In genomic region chr6:122788663-122789062, GRCh38 we compare ENCODE assay signal across 8 cellular contexts. TPM values are rescaled to one million over a fixed set of nuclear protein-coding genes. Genes with fewer than 3 reads are reported as not detected.
DNase-seq lines count a peak whose midpoint lies in the region; ATAC-seq and TF ChIP-seq lines count a peak whose summit lies in the region.

No MANE protein-coding gene starts in this region.

- no peak overlapping the region for H3K9ac ChIP-seq in mammary epithelial cell (ENCODE audit: insufficient read depth, low read length)

- H3K4me1 ChIP-seq in heart left ventricle (peaks cover 0 to 33% (median 15%) of the 10 kb centered on the region in 12 donors), mammary epithelial cell (ENCODE audit: insufficient read depth, low read length) (peaks cover 19% of the 10 kb centered on the region), uterus (no peaks in the 10 kb centered on the region)

- H3K27ac ChIP-seq in heart left ventricle (peak overlapping the region; percentile 76 to 97 (median 93)), mammary epithelial cell (ENCODE audit: insufficient read depth, low read depth, low read length) (no peak overlapping the region), uterus (peak overlapping the region; percentile 94 to 98)

- H3K4me3 ChIP-seq in heart left ventricle = peak overlapping the region; percentile 66 to 91 (median 79)
- H3K4me3 ChIP-seq in mammary epithelial cell (replicated peaks in 1 of 3; ENCODE audit: insufficient read depth in 1 of 3, low read depth in 2 of 3, low read length in 3 of 3) = peak overlapping the region; percentile 61 to 71 (median 68)
- peak overlapping the region; percentile 60 to 73 for H3K4me3 ChIP-seq in uterus

- dilution Hi-C loops in mammary epithelial cell (cut with HindIII; ENCODE audit: low sequenced_read_pairs) = no loop called here

- CTCF ChIA-PET in mammary epithelial cell (lab: Charles Lee; ENCODE audit: low non-redundant PET) = no interaction called here

- in situ Hi-C loops in mammary epithelial cell (cut with MboI; ENCODE audit: low sequenced_read_pairs in 2 of 2) = no loop called here

- no peak for TF ChIP-seq POLR2A in heart left ventricle (IDR thresholded peaks at IDR 0.05)
- TF ChIP-seq POLR2A in uterus (IDR thresholded peaks at IDR 0.05) = no peak

- BruUV-seq in mammary epithelial cell (replicated peaks; lab: Mats Ljungman, UMichigan) = no TSS peak

- WGBS in heart left ventricle, 4 donors = 32 to 40% (median 37%) methylated on average over 5 of the region's 5 CpGs
- 58% methylated on average over 5 of the region's 5 CpGs for WGBS in mammary epithelial cell (ENCODE audit: low coverage, missing lambda C conversion rate)

- H4K20me1 ChIP-seq in mammary epithelial cell (ENCODE audit: insufficient read depth, low read length) = no peaks in the 10 kb centered on the region

- DNase-seq in heart left ventricle = no peak
- no peak for DNase-seq in Right ventricle myocardium inferior (ENCODE audit: missing footprints)
- no peak for DNase-seq in mammary epithelial cell
- DNase-seq in midbrain (lab: John Stamatoyannopoulos, UW) = peak; percentile 26
- DNase-seq in uterus = no peak
- no peak for DNase-seq in effector CD4-positive, alpha-beta T cell
- no peak for DNase-seq in HuH-7 (ENCODE audit: low spot score)

- H3K27me3 ChIP-seq in heart left ventricle (no peaks in the 10 kb centered on the region), mammary epithelial cell (ENCODE audit: insufficient read depth, low read length) (no peaks in the 10 kb centered on the region), uterus (no peaks in the 10 kb centered on the region)

- intact Hi-C loops in heart left ventricle (cut with DNase I) (no loop called here), Right ventricle myocardium inferior (cut with DNase I) (no loop called here), mammary epithelial cell (cut with micrococcal nuclease) (loop anchor here (1.0 to 5.0 kb wide), 4 partner anchors 44 to 178 kb away; partner anchors contain the start of gene PKIB), uterus (cut with DNase I; ENCODE audit: low total_unique reads) (no loop called here)

- peak overlapping the region; percentile 89 for H2AFZ ChIP-seq in mammary epithelial cell (ENCODE audit: low read depth, low read length)

- TF ChIP-seq CTCF in heart left ventricle (IDR thresholded peaks at IDR 0.05) (no peak), mammary epithelial cell (conservative IDR thresholded peaks at IDR 0.05 in 1 of 2, IDR thresholded peaks at IDR 0.05 in 1 of 2; ENCODE audit: extremely low read depth in 1 of 2, insufficient read depth in 1 of 2, low read depth in 1 of 2, low read length in 2 of 2) (no peak), uterus (IDR thresholded peaks at IDR 0.05) (no peak)

- H3K36me3 ChIP-seq in heart left ventricle (no peaks in the 10 kb centered on the region), mammary epithelial cell (ENCODE audit: insufficient read depth, low read length) (no peaks in the 10 kb centered on the region), uterus (no peaks in the 10 kb centered on the region)

- ATAC-seq in heart left ventricle = no peak
- ATAC-seq in Right ventricle myocardium inferior = no peak
- no peak for ATAC-seq in HG03159 (IDR thresholded peaks at IDR 0.05; ENCODE audit: unreplicated experiment)

- H3K4me2 ChIP-seq in mammary epithelial cell (ENCODE audit: insufficient read depth, low read depth, low read length) = peak overlapping the region; percentile 74

- peaks cover 2% of the 10 kb centered on the region for H3K79me2 ChIP-seq in mammary epithelial cell (ENCODE audit: insufficient read depth, low read length)

- H3K9me3 ChIP-seq in heart left ventricle (no peaks in the 10 kb centered on the region), mammary epithelial cell (replicated peaks; ENCODE audit: insufficient read depth, low read length) (no peaks in the 10 kb centered on the region), uterus (no peaks in the 10 kb centered on the region)

RNA-seq across cellular contexts. Expression of gene SMPDL3A, which starts 0.4 kb away (rescaled TPM):
- total RNA-seq in heart left ventricle (10 to 100 TPM in 1 of 9 donors, 1 to 10 TPM in 8; 3.5 to 10.4 (median 4.6) TPM), Right ventricle myocardium inferior (4.5 TPM), mammary epithelial cell (1 to 10 TPM; 4.5 to 7.3 TPM), uterus (10 to 100 TPM in 2 of 4 donors, 1 to 10 TPM in 2; 4.1 to 18.7 (median 13.3) TPM)
- polyA plus RNA-seq in heart left ventricle (1 to 10 TPM; 4.1 to 8.1 TPM), mammary epithelial cell (4.8 TPM)
- 0.78 TPM for polyA minus RNA-seq in mammary epithelial cell

RNA-seq across cellular contexts. Expression of gene FABP7, which starts 9.1 kb away (rescaled TPM):
- total RNA-seq in heart left ventricle (under 1 TPM in 1 of 9 donors, not detected in 8; 0.61 TPM), Right ventricle myocardium inferior (not detected), mammary epithelial cell (not detected), uterus (under 1 TPM in 1 of 4 donors, not detected in 3; 0.76 TPM)
- polyA plus RNA-seq in heart left ventricle (under 1 TPM in 1 of 2 donors, not detected in 1; 0.17 TPM), mammary epithelial cell (not detected)
- polyA minus RNA-seq in mammary epithelial cell = not detected
